23 cellular contexts compared by ENCODE assay signal in the genomic region with DNA sequence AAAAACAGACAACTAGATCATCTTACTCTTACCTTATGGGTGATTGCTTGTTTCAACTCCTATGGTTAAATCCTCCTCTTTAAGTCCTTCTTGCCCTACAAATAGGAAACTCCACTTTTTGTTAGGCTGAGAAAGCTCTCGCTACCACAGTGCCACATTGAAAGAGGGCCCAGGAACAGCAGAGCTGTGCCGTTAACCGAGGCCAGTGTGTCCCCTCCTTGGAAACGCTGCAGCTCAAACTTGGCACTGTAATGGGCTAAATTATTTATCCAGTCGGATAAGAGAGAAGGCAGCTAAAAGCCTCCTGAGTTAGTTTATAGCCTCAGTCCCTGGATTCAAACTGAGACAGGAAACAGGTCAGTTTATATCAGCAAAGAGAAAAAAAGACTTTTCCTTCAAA. TPM values are rescaled to one million over a fixed set of nuclear protein-coding genes. Genes with fewer than 3 reads are reported as not detected.
"Had no signal": no experiment of that assay in that cellular context is flagged by ENCODE, and none has a peak within 500 bp of the region (broad histone marks: within the 10 kb centered on the region; RNA-seq: fewer than 3 reads in every experiment).

No MANE protein-coding gene starts in this region.

- FAIRE-seq: kidney had no signal

- H3K27ac Mint-ChIP-seq: activated naive CD4-positive, alpha-beta T cell treated with anti-CD3 and anti-CD28 coated beads, Interleukin-2, amount 50 U/mL, for 24 hours; natural killer cell treated with Interleukin-12 subunit alpha and Interleukin-12 subunit beta and Interleukin-15 and Interleukin-18, amount 100 ng/mL, for 72 hours; progenitor cell of endocrine pancreas; stimulated activated memory B cell treated with anti-CD40 and anti-IgM and Interleukin-4, amounts not matched to agents 10 μg/mL and 1 μg/mL and 100 μg/mL, for 72 hours; WTC11 had no signal

- H3K4me1 Mint-ChIP-seq: activated naive CD4-positive, alpha-beta T cell treated with anti-CD3 and anti-CD28 coated beads, Interleukin-2, amount 50 U/mL, for 24 hours; central memory CD8-positive, alpha-beta T cell had no signal

- H3K27ac ChIP-seq: body of pancreas, coronary artery, testis, uterus had no signal

- DNase-seq: activated gamma-delta T cell treated with Interleukin-2 at 50 U/mL for 16 hours; activated T-cell treated with anti-CD3 and anti-CD28 coated beads, Interleukin-2, amount 50 U/mL, for 1 hour; body of pancreas; esophagus squamous epithelium; kidney; stimulated activated CD4-positive, alpha-beta T cell treated with anti-CD3 and anti-CD28 coated beads, Interleukin-15, amount 100 ng/mL, for 24 hours; T1000; testis; trophoblast cell; uterus had no signal

- ATAC-seq: body of pancreas; gastroesophageal sphincter; sciatic nerve; stimulated activated memory B cell treated with anti-CD40 and anti-IgM and Interleukin-4, amounts not matched to agents 10 μg/mL and 1 μg/mL and 100 μg/mL, for 72 hours; WTC11 had no signal

- H3K4me3 ChIP-seq: body of pancreas, coronary artery, esophagus squamous epithelium, gastroesophageal sphincter, lung, smooth muscle cell, testis, uterus had no signal

- H3K9me3 Mint-ChIP-seq: activated naive CD4-positive, alpha-beta T cell treated with anti-CD3 and anti-CD28 coated beads, Interleukin-2, amount 50 U/mL, for 24 hours; central memory CD8-positive, alpha-beta T cell; natural killer cell treated with Interleukin-12 subunit alpha and Interleukin-12 subunit beta and Interleukin-15 and Interleukin-18, amount 100 ng/mL, for 72 hours had no signal

- H3K4me3 Mint-ChIP-seq: activated naive CD4-positive, alpha-beta T cell treated with anti-CD3 and anti-CD28 coated beads, Interleukin-2, amount 50 U/mL, for 24 hours; central memory CD8-positive, alpha-beta T cell; natural killer cell treated with Interleukin-12 subunit alpha and Interleukin-12 subunit beta and Interleukin-15 and Interleukin-18, amount 100 ng/mL, for 72 hours; stimulated activated memory B cell treated with anti-CD40 and anti-IgM and Interleukin-4, amounts not matched to agents 10 μg/mL and 1 μg/mL and 100 μg/mL, for 72 hours; WTC11 had no signal

- H3K27me3 ChIP-seq: gastroesophageal sphincter, testis, uterus had no signal

- H3K36me3 Mint-ChIP-seq: activated naive CD4-positive, alpha-beta T cell treated with anti-CD3 and anti-CD28 coated beads, Interleukin-2, amount 50 U/mL, for 24 hours; natural killer cell treated with Interleukin-12 subunit alpha and Interleukin-12 subunit beta and Interleukin-15 and Interleukin-18, amount 100 ng/mL, for 72 hours; stimulated activated memory B cell treated with anti-CD40 and anti-IgM and Interleukin-4, amounts not matched to agents 10 μg/mL and 1 μg/mL and 100 μg/mL, for 72 hours; WTC11 had no signal

- H3K4me2 ChIP-seq: smooth muscle cell had no signal

- H3K9me3 ChIP-seq: body of pancreas, esophagus squamous epithelium, gastroesophageal sphincter, testis, uterus had no signal

- H3K4me1 ChIP-seq: testis, uterus had no signal

- H3K27me3 Mint-ChIP-seq: stimulated activated memory B cell treated with anti-CD40 and anti-IgM and Interleukin-4, amounts not matched to agents 10 μg/mL and 1 μg/mL and 100 μg/mL, for 72 hours had no signal

RNA-seq across cellular contexts. Expression of a gene that starts 46.1 kb away (rescaled TPM):
- total RNA-seq: natural killer cell treated with Interleukin-12 subunit alpha and Interleukin-12 subunit beta and Interleukin-15 and Interleukin-18, amount 100 ng/mL, for 72 hours; osteocyte; smooth muscle cell; T-helper 1 cell treated with Interleukin-12 subunit alpha and Interleukin-12 subunit beta and Interleukin-4 antibody, amounts not matched to agents 30 ng/mL and 1 ng/mL, for 36 hours had no signal
- polyA plus RNA-seq: smooth muscle cell had no signal
